ENCODE assay signal across 1 cellular context in genomic region chr15:59104912-59105732, GRCh38.
A peak's percentile ranks its signal among the peaks of the same experiment; 100 is the strongest.
TF ChIP-seq lines count a peak whose summit lies in the region.

Gene CCNB2, plus strand, starts transcription at chr15:59105146. Its CDS starts 123 bp downstream, at chr15:59105269.

TF ChIP-seq in K562, 482 proteins besides CTCF, POLR2A, EP300 and RAD21 (continued from another document and continues in another):
- TF ChIP-seq ZBTB5 (IDR thresholded peaks at IDR 0.05), result no peak
- 0 out of 2 replicates have a peak, but pooled peaks have one; percentile 24 for TF ChIP-seq TRIM28 (IDR thresholded peaks at IDR 0.05)
- no peak for TF ChIP-seq ZFP30 (CRISPR knock-in tag; IDR thresholded peaks at IDR 0.05; ENCODE audit: borderline replicate concordance)
- TF ChIP-seq ZNF174 (CRISPR knock-in tag; IDR thresholded peaks at IDR 0.05), result no peak
- no peak for TF ChIP-seq RREB1 (CRISPR knock-in tag; IDR thresholded peaks at IDR 0.05)
- TF ChIP-seq ILF3 (IDR thresholded peaks at IDR 0.05; ENCODE audit: borderline replicate concordance), result no peak
- TF ChIP-seq GATA2 (CRISPR knock-in tag; IDR thresholded peaks at IDR 0.05), result no peak
- TF ChIP-seq ZFP1 (CRISPR knock-in tag; IDR thresholded peaks at IDR 0.05), result no peak
- TF ChIP-seq POLR2H (tag; IDR thresholded peaks at IDR 0.05; ENCODE audit: low read depth), result peak; percentile 89
- no peak for TF ChIP-seq TCFL5 (CRISPR knock-in tag; conservative IDR thresholded peaks at IDR 0.05)
- no peak for TF ChIP-seq NR2F6 (CRISPR knock-in tag; IDR thresholded peaks at IDR 0.05)
- no peak for TF ChIP-seq ZKSCAN1 (IDR thresholded peaks at IDR 0.05; ENCODE audit: low read depth, low read length)
- TF ChIP-seq IRF1 (CRISPR knock-in tag; IDR thresholded peaks at IDR 0.05; ENCODE audit: borderline replicate concordance), result no peak
- TF ChIP-seq E2F8 (IDR thresholded peaks at IDR 0.05; ENCODE audit: low read depth, partially characterized antibody), result no peak
- TF ChIP-seq ZNF512 (tag; IDR thresholded peaks at IDR 0.05), result no peak
- no peak for TF ChIP-seq CSDE1 (IDR thresholded peaks at IDR 0.05)
- TF ChIP-seq ZKSCAN8 (CRISPR knock-in tag; IDR thresholded peaks at IDR 0.05), result no peak
- no peak for TF ChIP-seq ZNF445 (CRISPR knock-in tag; IDR thresholded peaks at IDR 0.05; ENCODE audit: low read depth)
- TF ChIP-seq NR1H2 (CRISPR knock-in tag; IDR thresholded peaks at IDR 0.05), result no peak
- no peak for TF ChIP-seq SNRNP70 (optimal IDR thresholded peaks at IDR 0.05; ENCODE audit: low read depth, low read length)
- peak in 1 of 2 experiments; percentile 95; a peak in 2 of 4 replicates for TF ChIP-seq HDAC1 (IDR thresholded peaks at IDR 0.05)
- TF ChIP-seq ZNF551 (CRISPR knock-in tag; IDR thresholded peaks at IDR 0.05), result no peak
- no peak for TF ChIP-seq DIDO1 (tag; IDR thresholded peaks at IDR 0.05; ENCODE audit: low read depth)
- TF ChIP-seq AFF1 (IDR thresholded peaks at IDR 0.05; ENCODE audit: low read depth in 1 of 2, partially characterized antibody in 2 of 2), result no peak
- TF ChIP-seq PCBP2 (IDR thresholded peaks at IDR 0.05; ENCODE audit: low read depth, low read length, poor library complexity, severe bottlenecking), result no peak
- no peak for TF ChIP-seq ZNF12 (CRISPR knock-in tag; IDR thresholded peaks at IDR 0.05)
- TF ChIP-seq FOXP4 (CRISPR knock-in tag; IDR thresholded peaks at IDR 0.05; ENCODE audit: borderline replicate concordance), result peak; percentile 15; the same call in 1 of the 2 replicates
- no peak for TF ChIP-seq SIX5 (IDR thresholded peaks at IDR 0.05; ENCODE audit: borderline replicate concordance in 1 of 2, insufficient read depth in 1 of 2, low read depth in 1 of 2, low read length in 2 of 2)
- peak; percentile 24 to 78; a peak in 2 of 4 replicates for TF ChIP-seq UBTF (IDR thresholded peaks at IDR 0.05; ENCODE audit: borderline replicate concordance in 1 of 2, low read depth in 2 of 2, low read length in 2 of 2)
- TF ChIP-seq TFAP4 (CRISPR knock-in tag; IDR thresholded peaks at IDR 0.05; ENCODE audit: borderline replicate concordance), result peak; percentile 74
